Comparison of ENCODE assay signal across 1 cellular context in genomic region chr10:114257488-114257887, GRCh38.
A peak's percentile ranks its signal among the peaks of the same experiment; 100 is the strongest.
TF ChIP-seq lines count a peak whose summit lies in the region.

No MANE protein-coding gene starts in this region.

TF ChIP-seq in K562, 482 proteins besides CTCF, POLR2A, EP300 and RAD21:
- TF ChIP-seq RBM25 (IDR thresholded peaks at IDR 0.05; ENCODE audit: low read depth, low read length, severe bottlenecking) (peak; percentile 13), ZFPM2 (CRISPR knock-in tag; IDR thresholded peaks at IDR 0.05) (no peak)
